ENCODE assay signal across 23 cellular contexts in genomic region chr5:115378754-115379153, GRCh38.
"Had no signal": no experiment of that assay in that cellular context is flagged by ENCODE, and none has a peak within 500 bp of the region (broad histone marks: within the 10 kb centered on the region; RNA-seq: fewer than 3 reads in every experiment).

No MANE protein-coding gene starts in this region.

- H3K27me3 Mint-ChIP-seq: activated CD4-positive, alpha-beta memory T cell treated with anti-CD3 and anti-CD28 coated beads, Interleukin-2, amount 10 ng/mL, durations not matched to agents 7 days and 5 days had no signal

- H3K4me3 ChIP-seq: adrenal gland, Peyer's patch, SJSA1 had no signal

- H3K4me3 Mint-ChIP-seq: activated CD4-positive, alpha-beta memory T cell treated with anti-CD3 and anti-CD28 coated beads, Interleukin-2, amount 10 ng/mL, durations not matched to agents 7 days and 5 days; activated CD4-positive, alpha-beta T cell treated with anti-CD3 and anti-CD28 coated beads for 36 hours; activated naive CD8-positive, alpha-beta T cell treated with anti-CD3 and anti-CD28 coated beads, Interleukin-2, amount 10 ng/mL, durations not matched to agents 7 days and 5 days; T-helper 2 cell treated with Interferon-gamma antibody and Interleukin-4, amounts not matched to agents 5 μg/mL and 100 μg/mL, for 36 hours had no signal

- H3K36me3 Mint-ChIP-seq: activated naive CD8-positive, alpha-beta T cell treated with anti-CD3 and anti-CD28 coated beads, Interleukin-2, amount 10 ng/mL, durations not matched to agents 7 days and 5 days had no signal

- H3K27ac Mint-ChIP-seq: activated CD4-positive, alpha-beta memory T cell treated with anti-CD3 and anti-CD28 coated beads, Interleukin-2, amount 10 ng/mL, durations not matched to agents 7 days and 5 days; activated CD4-positive, alpha-beta T cell treated with anti-CD3 and anti-CD28 coated beads for 36 hours; activated naive CD8-positive, alpha-beta T cell treated with anti-CD3 and anti-CD28 coated beads, Interleukin-2, amount 10 ng/mL, durations not matched to agents 7 days and 5 days; T-helper 2 cell treated with Interferon-gamma antibody and Interleukin-4, amounts not matched to agents 5 μg/mL and 100 μg/mL, for 36 hours had no signal

- DNase-seq: activated CD4-positive, alpha-beta memory T cell treated with anti-CD3 and anti-CD28 coated beads, Interleukin-2, amount 10 ng/mL, durations not matched to agents 7 days and 5 days; activated CD4-positive, alpha-beta T cell treated with anti-CD3 and anti-CD28 coated beads for 36 hours; activated CD4-positive, alpha-beta T cell treated with anti-CD3 and anti-CD28 coated beads, Interleukin-2, amount 50 U/mL, for 1 hour; activated naive CD4-positive, alpha-beta T cell treated with anti-CD3 and anti-CD28 coated beads, Interleukin-2, amount 50 U/mL, for 16 hours; activated naive CD8-positive, alpha-beta T cell treated with anti-CD3 and anti-CD28 coated beads, Interleukin-2, amount 10 ng/mL, durations not matched to agents 7 days and 5 days; activated T-cell treated with anti-CD3 and anti-CD28 coated beads for 4 hours; adrenal gland; anterior cingulate cortex; central memory CD4-positive, alpha-beta T cell; NCI-H1092; NCI-H1417; NCI-H1930; NCI-H2171; NCI-H226; NCI-H526; NCI-H774; Peyer's patch; SHP77; SW 1271; WERI-Rb-1 had no signal

- H3K36me3 ChIP-seq: adrenal gland, Peyer's patch, SJSA1, WERI-Rb-1 had no signal

- ATAC-seq: SK-N-SH treated with all-trans-retinoic acid at 6 μM for 48 hours had no signal

- H3K27me3 ChIP-seq: adrenal gland, Peyer's patch, SJSA1 had no signal

- H3K27ac ChIP-seq: adrenal gland, SJSA1, WERI-Rb-1 had no signal

- H3K9me3 ChIP-seq: adrenal gland, Peyer's patch, SJSA1 had no signal

- H3K9me3 Mint-ChIP-seq: activated CD4-positive, alpha-beta memory T cell treated with anti-CD3 and anti-CD28 coated beads, Interleukin-2, amount 10 ng/mL, durations not matched to agents 7 days and 5 days; activated naive CD8-positive, alpha-beta T cell treated with anti-CD3 and anti-CD28 coated beads, Interleukin-2, amount 10 ng/mL, durations not matched to agents 7 days and 5 days; T-helper 2 cell treated with Interferon-gamma antibody and Interleukin-4, amounts not matched to agents 5 μg/mL and 100 μg/mL, for 36 hours had no signal
